In the genomic region with DNA sequence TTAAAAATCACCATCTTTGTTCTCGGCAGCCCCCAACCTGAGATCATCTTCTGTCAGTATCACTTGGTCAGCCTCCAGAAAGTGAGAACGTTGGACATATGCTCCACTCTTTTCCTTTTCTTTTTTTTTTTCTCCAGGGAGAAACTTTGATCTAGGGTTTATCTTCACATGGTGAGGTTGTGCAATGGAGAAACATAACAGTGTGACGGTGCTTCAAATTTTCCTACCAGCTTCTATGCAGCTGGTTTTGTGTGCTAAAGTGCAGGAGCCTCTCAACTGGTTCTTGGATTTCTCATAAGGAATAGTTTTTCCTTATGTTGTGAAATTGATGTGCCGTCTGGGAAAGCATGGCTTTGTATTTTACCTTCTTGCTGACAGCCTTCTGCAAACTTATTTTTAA, we compare ENCODE assay signal across 21 cellular contexts.
"Had no signal": no experiment of that assay in that cellular context is flagged by ENCODE, and none has a peak within 500 bp of the region (broad histone marks: within the 10 kb centered on the region; RNA-seq: fewer than 3 reads in every experiment).

No MANE protein-coding gene starts in this region.

- H3K27me3 ChIP-seq: adrenal gland, heart left ventricle, tibial nerve had no signal

- DNase-seq: activated CD4-positive, alpha-beta T cell treated with anti-CD3 and anti-CD28 coated beads for 4 hours; activated CD4-positive, alpha-beta T cell treated with anti-CD3 and anti-CD28 coated beads, Interleukin-2, amount 50 U/mL, for 4 hours; activated CD4-positive, CD25-positive, alpha-beta regulatory T cell; activated effector memory CD4-positive, alpha-beta T cell treated with anti-CD3 and anti-CD28 coated beads, Interleukin-2, amount 50 U/mL, for 16 hours; activated naive CD4-positive, alpha-beta T cell treated with anti-CD3 and anti-CD28 coated beads for 36 hours; activated naive CD8-positive, alpha-beta T cell treated with anti-CD3 and anti-CD28 coated beads for 36 hours; activated T-cell treated with anti-CD3 and anti-CD28 coated beads for 4 hours; adrenal gland; aorta; cortex of kidney; foreskin fibroblast; heart left ventricle; midbrain; naive thymus-derived CD8-positive, alpha-beta T cell; posterior cingulate gyrus; right cardiac atrium; stimulated activated CD4-positive, alpha-beta T cell treated with anti-CD3 and anti-CD28 coated beads, Interleukin-2, amount 100 ng/mL, for 48 hours; stimulated activated naive CD4-positive, alpha-beta T cell treated with Interleukin-2 at 50 U/mL for 16 hours had no signal

- H3K4me3 ChIP-seq: adrenal gland, heart left ventricle, tibial nerve had no signal

- H3K4me1 ChIP-seq: adrenal gland, heart left ventricle, tibial nerve had no signal

- H3K9me3 ChIP-seq: adrenal gland, tibial nerve had no signal

- H3K36me3 ChIP-seq: adrenal gland, heart left ventricle, tibial nerve had no signal

- ATAC-seq: heart left ventricle; naive thymus-derived CD8-positive, alpha-beta T cell; right cardiac atrium had no signal

- H3K27ac ChIP-seq: adrenal gland, heart left ventricle, tibial nerve had no signal

- FAIRE-seq: endothelial cell of umbilical vein, urothelium cell line had no signal
